13 cellular contexts compared by ENCODE assay signal in the genomic region with DNA sequence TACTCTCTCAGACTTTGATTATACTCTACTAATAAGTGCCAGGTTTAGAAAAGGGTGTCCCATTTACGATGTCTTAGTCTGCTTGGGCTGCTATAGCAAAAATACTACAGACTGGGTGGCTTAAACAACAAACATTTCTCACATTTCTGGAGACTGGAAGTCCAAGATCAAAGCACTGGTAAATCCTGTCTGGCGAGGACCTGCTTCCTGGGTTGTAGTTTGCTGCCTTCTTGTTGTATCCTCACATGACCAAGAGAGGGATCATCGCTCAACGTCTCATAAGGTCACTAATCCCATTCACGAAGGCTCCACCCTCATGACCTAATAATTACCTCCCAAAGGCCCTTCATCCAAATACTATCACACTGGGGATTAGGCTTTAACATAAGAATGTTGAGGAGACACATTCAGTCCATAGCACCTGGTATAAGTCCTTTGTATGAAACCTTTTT. TPM values are rescaled to one million over a fixed set of nuclear protein-coding genes. Genes with fewer than 3 reads are reported as not detected.
A peak's percentile ranks its signal among the peaks of the same experiment; 100 is the strongest.
DNase-seq lines count a peak whose midpoint lies in the region; ATAC-seq and TF ChIP-seq lines count a peak whose summit lies in the region.
"Had no signal": no experiment of that assay in that cellular context is flagged by ENCODE, and none has a peak within 500 bp of the region (broad histone marks: within the 10 kb centered on the region; RNA-seq: fewer than 3 reads in every experiment).

No MANE protein-coding gene starts in this region.

- H3K27ac ChIP-seq in suprapubic skin = no peak overlapping the region
- no peak overlapping the region for H3K27ac ChIP-seq in Karpas-422 (ENCODE audit: low read length)

- no peak overlapping the region for H3K4me2 ChIP-seq in Karpas-422 (ENCODE audit: low read depth, low read length, poor library complexity, severe bottlenecking)

- H3K79me2 ChIP-seq in Karpas-422 (ENCODE audit: low read length) = no peaks in the 10 kb centered on the region

- WGBS in suprapubic skin = 86% methylated on average over 5 of the region's 5 CpGs

- H4K20me1 ChIP-seq in Karpas-422 (ENCODE audit: insufficient read depth, low read depth, low read length) = no peaks in the 10 kb centered on the region

- H3K9me3 Mint-ChIP-seq in WTC11 = peaks cover 35% of the 10 kb centered on the region
- H3K9me3 Mint-ChIP-seq: activated naive CD4-positive, alpha-beta T cell treated with anti-CD3 and anti-CD28 coated beads, Interleukin-2, amount 50 U/mL, for 24 hours had no signal

- H3K4me1 ChIP-seq in suprapubic skin (no peaks in the 10 kb centered on the region), Karpas-422 (ENCODE audit: low read length) (no peaks in the 10 kb centered on the region)

- ATAC-seq in WTC11 (peak; percentile 81), left lobe of liver (peak; percentile 47), GM21723 (IDR thresholded peaks at IDR 0.05; ENCODE audit: unreplicated experiment) (no peak)
- ATAC-seq: Panc1 had no signal

- no peak overlapping the region for H3K4me3 Mint-ChIP-seq in WTC11
- H3K4me3 Mint-ChIP-seq: activated naive CD4-positive, alpha-beta T cell treated with anti-CD3 and anti-CD28 coated beads, Interleukin-2, amount 50 U/mL, for 24 hours; T-helper 2 cell treated with Interferon-gamma antibody and Interleukin-4, amounts not matched to agents 5 μg/mL and 100 μg/mL, for 36 hours had no signal

- H2AFZ ChIP-seq in Karpas-422 (ENCODE audit: low read length) = no peak overlapping the region

- H3K9me2 ChIP-seq in Karpas-422 (replicated peaks; ENCODE audit: insufficient read depth, low read length) = no peaks in the 10 kb centered on the region

- no peaks in the 10 kb centered on the region for H3K27me3 Mint-ChIP-seq in WTC11 (ENCODE audit: low read depth)
- H3K27me3 Mint-ChIP-seq: activated naive CD4-positive, alpha-beta T cell treated with anti-CD3 and anti-CD28 coated beads, Interleukin-2, amount 50 U/mL, for 24 hours had no signal

- no peak for TF ChIP-seq EP300 in suprapubic skin (IDR thresholded peaks at IDR 0.05)

- POLR2A ChIA-PET in WTC11 (lab: Charles Lee) = interaction anchor here (1.1 kb wide), 1 partner anchor 12 kb away, joined by 4 read pairs; the partner anchor contains the start of gene PRDX6

- no peak overlapping the region for H3K9ac ChIP-seq in Karpas-422 (ENCODE audit: low read length)

- CTCF ChIA-PET in WTC11 (lab: Charles Lee) = no interaction called here

- peak overlapping the region; percentile 8; the same call in 1 of the 2 replicates for H3K27ac Mint-ChIP-seq in WTC11
- H3K27ac Mint-ChIP-seq: activated naive CD4-positive, alpha-beta T cell treated with anti-CD3 and anti-CD28 coated beads, Interleukin-2, amount 50 U/mL, for 24 hours; T-helper 2 cell treated with Interferon-gamma antibody and Interleukin-4, amounts not matched to agents 5 μg/mL and 100 μg/mL, for 36 hours had no signal

- peaks cover 87% of the 10 kb centered on the region for H3K36me3 Mint-ChIP-seq in WTC11

- no peak for TF ChIP-seq POLR2A in suprapubic skin (IDR thresholded peaks at IDR 0.05)

- H3K36me3 ChIP-seq in suprapubic skin (peaks cover 65% of the 10 kb centered on the region), Karpas-422 (ENCODE audit: insufficient read depth, low read length) (peaks cover 43% of the 10 kb centered on the region)

- no peaks in the 10 kb centered on the region for H3K27me3 ChIP-seq in suprapubic skin
- H3K27me3 ChIP-seq in Karpas-422 (ENCODE audit: low read length) = no peaks in the 10 kb centered on the region

- no peak for TF ChIP-seq CTCF in WTC11 (IDR thresholded peaks at IDR 0.05)
- no peak for TF ChIP-seq CTCF in suprapubic skin (IDR thresholded peaks at IDR 0.05)

- H3K9me3 ChIP-seq in suprapubic skin = no peaks in the 10 kb centered on the region
- no peaks in the 10 kb centered on the region for H3K9me3 ChIP-seq in Karpas-422 (ENCODE audit: low read length)

- H3K4me3 ChIP-seq in suprapubic skin (no peak overlapping the region), Karpas-422 (ENCODE audit: low read length) (no peak overlapping the region)

- peaks cover 16% of the 10 kb centered on the region for H3K4me1 Mint-ChIP-seq in WTC11
- H3K4me1 Mint-ChIP-seq: activated naive CD4-positive, alpha-beta T cell treated with anti-CD3 and anti-CD28 coated beads, Interleukin-2, amount 50 U/mL, for 24 hours had no signal

- DNase-seq in DMS53 (lab: John Stamatoyannopoulos, UW) = peak; percentile 56
- DNase-seq in HT1080 (ENCODE audit: low read depth) = peak; percentile 19
- no peak for DNase-seq in WTC11 (ENCODE audit: low spot score)
- DNase-seq in left lobe of liver (ENCODE audit: low spot score) = no peak
- DNase-seq in NCI-H69 (lab: John Stamatoyannopoulos, UW) = no peak
- DNase-seq in suprapubic skin (ENCODE audit: low spot score in 2 of 2) = no peak
- no peak for DNase-seq in Karpas-422
- DNase-seq: activated CD8-positive, alpha-beta memory T cell treated with anti-CD3 and anti-CD28 coated beads for 24 hours; NCI-H2171 had no signal

TF ChIP-seq in WTC11, 78 proteins besides CTCF, POLR2A, EP300 and RAD21:
- TF ChIP-seq NFE2L1 (CRISPR knock-in tag; IDR thresholded peaks at IDR 0.05) (no peak), ATF1 (CRISPR knock-in tag; IDR thresholded peaks at IDR 0.05) (no peak), MAX (CRISPR knock-in tag; IDR thresholded peaks at IDR 0.05) (no peak), ZMAT4 (CRISPR knock-in tag; IDR thresholded peaks at IDR 0.05) (no peak), ZNF121 (CRISPR knock-in tag; IDR thresholded peaks at IDR 0.05) (no peak), ZNF396 (CRISPR knock-in tag; IDR thresholded peaks at IDR 0.05; ENCODE audit: borderline replicate concordance) (no peak), SMAD3 (CRISPR knock-in tag; IDR thresholded peaks at IDR 0.05; ENCODE audit: borderline replicate concordance) (no peak), CBFB (CRISPR knock-in tag; IDR thresholded peaks at IDR 0.05; ENCODE audit: low read depth) (no peak), ZNF512 (CRISPR knock-in tag; IDR thresholded peaks at IDR 0.05; ENCODE audit: borderline replicate concordance) (no peak), ZBTB21 (CRISPR knock-in tag; IDR thresholded peaks at IDR 0.05; ENCODE audit: borderline replicate concordance) (no peak), IRF2 (CRISPR knock-in tag; IDR thresholded peaks at IDR 0.05; ENCODE audit: borderline replicate concordance, low read depth) (no peak), RORB (CRISPR knock-in tag; IDR thresholded peaks at IDR 0.05) (no peak), NFATC4 (CRISPR knock-in tag; IDR thresholded peaks at IDR 0.05) (no peak), ELF4 (CRISPR knock-in tag; IDR thresholded peaks at IDR 0.05; ENCODE audit: low read depth) (no peak), FOXK1 (CRISPR knock-in tag; IDR thresholded peaks at IDR 0.05) (no peak; the same call in 1 of the 2 replicates), RELA (CRISPR knock-in tag; IDR thresholded peaks at IDR 0.05; ENCODE audit: borderline replicate concordance) (no peak)
- TF ChIP-seq, protein P1, sequence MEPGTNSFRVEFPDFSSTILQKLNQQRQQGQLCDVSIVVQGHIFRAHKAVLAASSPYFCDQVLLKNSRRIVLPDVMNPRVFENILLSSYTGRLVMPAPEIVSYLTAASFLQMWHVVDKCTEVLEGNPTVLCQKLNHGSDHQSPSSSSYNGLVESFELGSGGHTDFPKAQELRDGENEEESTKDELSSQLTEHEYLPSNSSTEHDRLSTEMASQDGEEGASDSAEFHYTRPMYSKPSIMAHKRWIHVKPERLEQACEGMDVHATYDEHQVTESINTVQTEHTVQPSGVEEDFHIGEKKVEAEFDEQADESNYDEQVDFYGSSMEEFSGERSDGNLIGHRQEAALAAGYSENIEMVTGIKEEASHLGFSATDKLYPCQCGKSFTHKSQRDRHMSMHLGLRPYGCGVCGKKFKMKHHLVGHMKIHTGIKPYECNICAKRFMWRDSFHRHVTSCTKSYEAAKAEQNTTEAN (CRISPR knock-in tag; IDR thresholded peaks at IDR 0.05) = no peak
- TF ChIP-seq, protein P2, sequence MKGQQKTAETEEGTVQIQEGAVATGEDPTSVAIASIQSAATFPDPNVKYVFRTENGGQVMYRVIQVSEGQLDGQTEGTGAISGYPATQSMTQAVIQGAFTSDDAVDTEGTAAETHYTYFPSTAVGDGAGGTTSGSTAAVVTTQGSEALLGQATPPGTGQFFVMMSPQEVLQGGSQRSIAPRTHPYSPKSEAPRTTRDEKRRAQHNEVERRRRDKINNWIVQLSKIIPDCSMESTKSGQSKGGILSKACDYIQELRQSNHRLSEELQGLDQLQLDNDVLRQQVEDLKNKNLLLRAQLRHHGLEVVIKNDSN (CRISPR knock-in tag; IDR thresholded peaks at IDR 0.05) = no peak
- TF ChIP-seq, protein P3, sequence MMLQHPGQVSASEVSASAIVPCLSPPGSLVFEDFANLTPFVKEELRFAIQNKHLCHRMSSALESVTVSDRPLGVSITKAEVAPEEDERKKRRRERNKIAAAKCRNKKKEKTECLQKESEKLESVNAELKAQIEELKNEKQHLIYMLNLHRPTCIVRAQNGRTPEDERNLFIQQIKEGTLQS (CRISPR knock-in tag; conservative IDR thresholded peaks at IDR 0.05) = no peak

RNA-seq across cellular contexts. Expression of gene PRDX6, which starts 12.0 kb away (rescaled TPM):
- total RNA-seq in HT1080 (2014; rRNA removed; shearing (Covaris generic)) = 185 and 243 TPM in 2 replicates
- 194 and 198 TPM in 2 replicates for polyA plus RNA-seq in HT1080 (2015; cell fraction: cytosol; rRNA removed)
- polyA plus RNA-seq in HT1080 (2015; cell fraction: nucleus; rRNA removed) = 178 TPM in 2 replicates
- total RNA-seq in WTC11 (2021) (512 to 538 TPM (median 516 TPM) in 3 replicates), left lobe of liver (477 TPM), suprapubic skin (100 to 1,000 TPM; 151 to 223 (median 190) TPM)
- total RNA-seq in Karpas-422 (2014; rRNA removed; shearing (Covaris generic); ENCODE audit: low replicate concordance) = 107 and 232 TPM in 2 replicates

Comparison
In these comparisons a context has a peak if more than half of its experiments do, and no peak if none do; other contexts are left out.
1. DNase-seq: peak in DMS53 (single experiment) and HT1080 (single experiment); none in WTC11 (single experiment), left lobe of liver (single experiment), NCI-H69 (single experiment), suprapubic skin (0 of 2) and Karpas-422 (single experiment).